1 cellular context compared by ENCODE assay signal in the genomic region with DNA sequence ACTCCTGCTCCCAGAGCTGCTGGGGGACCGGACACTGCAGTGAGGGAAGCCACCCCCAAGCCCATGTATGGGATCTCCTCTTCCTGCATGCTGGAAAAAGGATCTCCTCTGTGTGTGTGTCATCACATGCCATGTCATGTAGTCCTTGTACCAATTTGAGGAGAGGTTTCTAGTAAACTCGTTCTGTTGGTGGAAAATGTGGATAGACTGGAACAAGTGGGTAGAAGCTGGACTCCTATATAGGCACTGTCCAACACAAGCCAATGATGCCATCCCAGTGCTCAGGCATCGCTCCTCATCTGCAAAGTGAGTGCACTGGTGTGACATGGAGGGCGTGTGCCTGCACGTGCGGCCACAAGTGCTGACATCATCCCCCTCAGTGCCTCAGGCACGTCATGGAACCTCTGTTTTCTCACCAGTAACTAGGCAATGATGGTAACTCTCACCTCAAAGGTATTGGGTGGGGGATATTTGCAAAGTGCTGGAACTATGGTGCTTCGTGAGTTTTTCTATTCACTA.
TF ChIP-seq lines count a peak whose summit lies in the region.

No MANE protein-coding gene starts in this region.

TF ChIP-seq in SK-N-SH treated with all-trans-retinoic acid at 6 μM for 48 hours, 23 proteins besides CTCF, POLR2A, EP300 and RAD21 (continued from another document):
- TF ChIP-seq, protein P1, sequence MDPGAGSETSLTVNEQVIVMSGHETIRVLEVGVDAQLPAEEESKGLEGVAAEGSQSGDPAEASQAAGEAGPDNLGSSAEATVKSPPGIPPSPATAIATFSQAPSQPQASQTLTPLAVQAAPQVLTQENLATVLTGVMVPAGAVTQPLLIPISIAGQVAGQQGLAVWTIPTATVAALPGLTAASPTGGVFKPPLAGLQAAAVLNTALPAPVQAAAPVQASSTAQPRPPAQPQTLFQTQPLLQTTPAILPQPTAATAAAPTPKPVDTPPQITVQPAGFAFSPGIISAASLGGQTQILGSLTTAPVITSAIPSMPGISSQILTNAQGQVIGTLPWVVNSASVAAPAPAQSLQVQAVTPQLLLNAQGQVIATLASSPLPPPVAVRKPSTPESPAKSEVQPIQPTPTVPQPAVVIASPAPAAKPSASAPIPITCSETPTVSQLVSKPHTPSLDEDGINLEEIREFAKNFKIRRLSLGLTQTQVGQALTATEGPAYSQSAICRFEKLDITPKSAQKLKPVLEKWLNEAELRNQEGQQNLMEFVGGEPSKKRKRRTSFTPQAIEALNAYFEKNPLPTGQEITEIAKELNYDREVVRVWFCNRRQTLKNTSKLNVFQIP (CRISPR knock-in tag; IDR thresholded peaks at IDR 0.05; ENCODE audit: borderline replicate concordance, low read depth) = no peak
- no peak for TF ChIP-seq CSRNP3 (CRISPR knock-in tag; IDR thresholded peaks at IDR 0.05)
- TF ChIP-seq, protein P2, sequence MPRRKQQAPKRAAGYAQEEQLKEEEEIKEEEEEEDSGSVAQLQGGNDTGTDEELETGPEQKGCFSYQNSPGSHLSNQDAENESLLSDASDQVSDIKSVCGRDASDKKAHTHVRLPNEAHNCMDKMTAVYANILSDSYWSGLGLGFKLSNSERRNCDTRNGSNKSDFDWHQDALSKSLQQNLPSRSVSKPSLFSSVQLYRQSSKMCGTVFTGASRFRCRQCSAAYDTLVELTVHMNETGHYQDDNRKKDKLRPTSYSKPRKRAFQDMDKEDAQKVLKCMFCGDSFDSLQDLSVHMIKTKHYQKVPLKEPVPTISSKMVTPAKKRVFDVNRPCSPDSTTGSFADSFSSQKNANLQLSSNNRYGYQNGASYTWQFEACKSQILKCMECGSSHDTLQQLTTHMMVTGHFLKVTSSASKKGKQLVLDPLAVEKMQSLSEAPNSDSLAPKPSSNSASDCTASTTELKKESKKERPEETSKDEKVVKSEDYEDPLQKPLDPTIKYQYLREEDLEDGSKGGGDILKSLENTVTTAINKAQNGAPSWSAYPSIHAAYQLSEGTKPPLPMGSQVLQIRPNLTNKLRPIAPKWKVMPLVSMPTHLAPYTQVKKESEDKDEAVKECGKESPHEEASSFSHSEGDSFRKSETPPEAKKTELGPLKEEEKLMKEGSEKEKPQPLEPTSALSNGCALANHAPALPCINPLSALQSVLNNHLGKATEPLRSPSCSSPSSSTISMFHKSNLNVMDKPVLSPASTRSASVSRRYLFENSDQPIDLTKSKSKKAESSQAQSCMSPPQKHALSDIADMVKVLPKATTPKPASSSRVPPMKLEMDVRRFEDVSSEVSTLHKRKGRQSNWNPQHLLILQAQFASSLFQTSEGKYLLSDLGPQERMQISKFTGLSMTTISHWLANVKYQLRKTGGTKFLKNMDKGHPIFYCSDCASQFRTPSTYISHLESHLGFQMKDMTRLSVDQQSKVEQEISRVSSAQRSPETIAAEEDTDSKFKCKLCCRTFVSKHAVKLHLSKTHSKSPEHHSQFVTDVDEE (CRISPR knock-in tag; IDR thresholded peaks at IDR 0.05) = no peak
- TF ChIP-seq, protein P3, sequence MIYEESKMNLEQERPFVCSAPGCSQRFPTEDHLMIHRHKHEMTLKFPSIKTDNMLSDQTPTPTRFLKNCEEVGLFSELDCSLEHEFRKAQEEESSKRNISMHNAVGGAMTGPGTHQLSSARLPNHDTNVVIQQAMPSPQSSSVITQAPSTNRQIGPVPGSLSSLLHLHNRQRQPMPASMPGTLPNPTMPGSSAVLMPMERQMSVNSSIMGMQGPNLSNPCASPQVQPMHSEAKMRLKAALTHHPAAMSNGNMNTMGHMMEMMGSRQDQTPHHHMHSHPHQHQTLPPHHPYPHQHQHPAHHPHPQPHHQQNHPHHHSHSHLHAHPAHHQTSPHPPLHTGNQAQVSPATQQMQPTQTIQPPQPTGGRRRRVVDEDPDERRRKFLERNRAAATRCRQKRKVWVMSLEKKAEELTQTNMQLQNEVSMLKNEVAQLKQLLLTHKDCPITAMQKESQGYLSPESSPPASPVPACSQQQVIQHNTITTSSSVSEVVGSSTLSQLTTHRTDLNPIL (CRISPR knock-in tag; IDR thresholded peaks at IDR 0.05; ENCODE audit: low read depth) = no peak
- no peak for TF ChIP-seq PATZ1 (CRISPR knock-in tag; IDR thresholded peaks at IDR 0.05; ENCODE audit: borderline replicate concordance)
